In the genomic region with DNA sequence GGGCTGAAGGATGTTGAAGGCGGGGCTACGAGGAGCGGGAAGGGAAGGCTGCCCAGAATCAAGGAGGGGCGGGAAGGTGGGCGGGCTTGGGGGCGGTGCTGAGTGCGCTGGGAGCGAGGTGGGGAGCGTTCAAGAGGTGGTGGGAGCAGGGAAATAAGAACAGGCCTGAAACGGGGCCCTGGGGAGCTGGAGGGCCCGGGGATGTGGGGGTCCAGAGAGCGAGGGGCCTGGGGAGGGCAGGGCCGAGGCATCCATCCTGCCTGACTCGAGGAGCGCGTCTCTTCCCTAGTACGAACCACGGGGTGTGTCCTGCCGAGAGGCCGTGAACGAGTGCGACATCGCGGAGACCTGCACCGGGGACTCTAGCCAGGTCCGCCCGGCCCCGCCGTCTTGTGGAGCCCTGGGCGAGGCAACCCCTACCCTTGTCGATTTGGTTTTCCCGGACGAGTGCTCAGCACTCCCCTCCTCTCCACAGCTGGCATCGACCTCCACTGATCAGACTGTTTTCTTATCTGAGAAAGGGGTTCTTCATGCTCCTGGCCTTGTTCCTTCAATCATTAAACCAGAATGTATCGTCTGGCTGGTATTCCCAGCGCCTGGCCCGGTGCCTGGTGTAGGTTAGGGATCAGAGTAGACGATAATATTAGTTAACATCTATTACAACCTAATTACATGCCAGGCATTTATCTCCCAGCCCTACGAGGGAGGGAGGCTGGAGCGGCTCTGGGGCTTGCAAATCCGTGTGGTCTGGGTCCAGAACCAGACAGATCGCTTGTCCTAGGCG, we compare ENCODE assay signal across 8 cellular contexts. TPM values are rescaled to one million over a fixed set of nuclear protein-coding genes. Genes with fewer than 3 reads are reported as not detected.
DNase-seq lines count a peak whose midpoint lies in the region; ATAC-seq and TF ChIP-seq lines count a peak whose summit lies in the region.

No MANE protein-coding gene starts in this region.

- H3K27ac Mint-ChIP-seq in T-helper 17 cell: no peak overlapping the region

- no peak overlapping the region for H3K9ac ChIP-seq in parathyroid adenoma

- peak overlapping the region; percentile 93 for H3K4me3 Mint-ChIP-seq in T-helper 17 cell

- H3K4me2 ChIP-seq in parathyroid adenoma (ENCODE audit: low read length): peak overlapping the region; percentile 90

- TF ChIP-seq CTCF in GM12865 (IDR thresholded peaks at IDR 0.05; ENCODE audit: insufficient read depth, low read depth, low read length, missing control alignments): no peak
- TF ChIP-seq CTCF in foreskin keratinocyte (conservative IDR thresholded peaks at IDR 0.05): no peak
- TF ChIP-seq CTCF in parathyroid adenoma (IDR thresholded peaks at IDR 0.05): no peak
- TF ChIP-seq CTCF in GM13976 (IDR thresholded peaks at IDR 0.05; ENCODE audit: borderline replicate concordance, control extremely low read depth, extremely low read depth, insufficient read depth, missing control alignments): no peak

- H3K4me1 ChIP-seq in foreskin keratinocyte (no peaks in the 10 kb centered on the region), parathyroid adenoma (no peaks in the 10 kb centered on the region)

- no peaks in the 10 kb centered on the region for H3K79me2 ChIP-seq in parathyroid adenoma

- peak overlapping the region; percentile 69 for H2AFZ ChIP-seq in parathyroid adenoma

- no peaks in the 10 kb centered on the region for H3K27me3 Mint-ChIP-seq in T-helper 17 cell

- H3K9me3 ChIP-seq in T-helper 17 cell (ENCODE audit: control insufficient read depth, low read length, poor library complexity, severe bottlenecking) (no peaks in the 10 kb centered on the region), parathyroid adenoma (ENCODE audit: control insufficient read depth, low read length) (no peaks in the 10 kb centered on the region)

- in situ Hi-C loops in GM13976 (cut with MboI; ENCODE audit: low sequenced_read_pairs, unreplicated experiment): loop anchor here (10.0 kb wide), 1 partner anchor 89 kb away; no protein-coding TSS in a partner anchor

- no peaks in the 10 kb centered on the region for H3K36me3 ChIP-seq in parathyroid adenoma (ENCODE audit: control insufficient read depth, insufficient read depth, low read length)

- no peak for DNase-seq in GM12865 (ENCODE audit: low read depth)
- DNase-seq in T-helper 17 cell: peak in 1 of 3 donors; percentile 91
- no peak for DNase-seq in foreskin keratinocyte
- no peak for DNase-seq in GM13976 (ENCODE audit: low spot score)
- DNase-seq in NCI-H1694 treated with DMSO at 0.1 percent for 48 hours (lab: John Stamatoyannopoulos, UW): no peak
- DNase-seq in midbrain (lab: John Stamatoyannopoulos, UW): no peak

- peak overlapping the region; percentile 49 for H3K4me3 ChIP-seq in GM12865 (ENCODE audit: low read depth, low read length)
- H3K4me3 ChIP-seq in parathyroid adenoma (ENCODE audit: low read depth, low read length): peak overlapping the region; percentile 46

- H3K27me3 ChIP-seq in foreskin keratinocyte (peaks cover 10% of the 10 kb centered on the region), parathyroid adenoma (ENCODE audit: control insufficient read depth, insufficient read depth, low read length) (no peaks in the 10 kb centered on the region)

- no peaks in the 10 kb centered on the region for H3K36me3 Mint-ChIP-seq in T-helper 17 cell (ENCODE audit: low read depth)

- H3K4me1 Mint-ChIP-seq in T-helper 17 cell: peaks cover 13% of the 10 kb centered on the region

- ATAC-seq in HG02840 (IDR thresholded peaks at IDR 0.05; ENCODE audit: low FRiP score, unreplicated experiment) (peak; percentile 7), T-helper 17 cell (peak; percentile 6), foreskin keratinocyte (peak; percentile 4)

- H3K27ac ChIP-seq in foreskin keratinocyte (no peak overlapping the region), parathyroid adenoma (no peak overlapping the region)

RNA-seq across cellular contexts. Expression of gene ADAM11, which starts 17.2 kb away (rescaled TPM):
- under 1 TPM; 0.08 to 0.40 TPM for total RNA-seq in T-helper 17 cell
- 0.04 and 0.10 TPM in 2 replicates for total RNA-seq in foreskin keratinocyte
- polyA plus RNA-seq in foreskin keratinocyte: 0.08 and 0.13 TPM in 2 replicates

RNA-seq across cellular contexts. Expression of gene GJC1, which starts 54.1 kb away (rescaled TPM):
- not detected for total RNA-seq in T-helper 17 cell
- 31.7 and 32.5 TPM in 2 replicates for total RNA-seq in foreskin keratinocyte
- 13.0 and 14.5 TPM in 2 replicates for polyA plus RNA-seq in foreskin keratinocyte

Comparison
In these comparisons a context has a peak if more than half of its experiments do, and no peak if none do; other contexts are left out.
1. RNA of gene GJC1, which starts 54.1 kb away (total RNA-seq): 31.7 to 32.5 TPM in foreskin keratinocyte; not detected in T-helper 17 cell; every median in the first group is over 10 times any median in the second.
2. Peak in every context shown above with its lines, with median percentiles within 50 percentile points of each other: ATAC-seq.